1 cellular context compared by ENCODE assay signal in genomic region chr6:69813508-69813907, GRCh38.
TF ChIP-seq lines count a peak whose summit lies in the region.

No MANE protein-coding gene starts in this region.

TF ChIP-seq in H1, 55 proteins besides CTCF, POLR2A, EP300 and RAD21:
- TF ChIP-seq TCF12 (IDR thresholded peaks at IDR 0.05; ENCODE audit: low read depth, low read length), result no peak
- TF ChIP-seq BCL11A (IDR thresholded peaks at IDR 0.05; ENCODE audit: low read depth in 2 of 2, low read length in 2 of 2), result no peak
- TF ChIP-seq MAFK (IDR thresholded peaks at IDR 0.05; ENCODE audit: low read depth, low read length), result no peak
- no peak for TF ChIP-seq CEBPB (IDR thresholded peaks at IDR 0.05; ENCODE audit: low read depth, low read length)
- no peak for TF ChIP-seq SP2 (IDR thresholded peaks at IDR 0.05; ENCODE audit: low read length)
- no peak for TF ChIP-seq POLR2AphosphoS5 (IDR thresholded peaks at IDR 0.05; ENCODE audit: low read depth, low read length)
- no peak for TF ChIP-seq E2F6 (IDR thresholded peaks at IDR 0.05)
- no peak for TF ChIP-seq ATF2 (IDR thresholded peaks at IDR 0.05; ENCODE audit: low read length)
- TF ChIP-seq TAF7 (optimal IDR thresholded peaks at IDR 0.05; ENCODE audit: borderline replicate concordance, low read depth, low read length), result no peak
